In the genomic region with DNA sequence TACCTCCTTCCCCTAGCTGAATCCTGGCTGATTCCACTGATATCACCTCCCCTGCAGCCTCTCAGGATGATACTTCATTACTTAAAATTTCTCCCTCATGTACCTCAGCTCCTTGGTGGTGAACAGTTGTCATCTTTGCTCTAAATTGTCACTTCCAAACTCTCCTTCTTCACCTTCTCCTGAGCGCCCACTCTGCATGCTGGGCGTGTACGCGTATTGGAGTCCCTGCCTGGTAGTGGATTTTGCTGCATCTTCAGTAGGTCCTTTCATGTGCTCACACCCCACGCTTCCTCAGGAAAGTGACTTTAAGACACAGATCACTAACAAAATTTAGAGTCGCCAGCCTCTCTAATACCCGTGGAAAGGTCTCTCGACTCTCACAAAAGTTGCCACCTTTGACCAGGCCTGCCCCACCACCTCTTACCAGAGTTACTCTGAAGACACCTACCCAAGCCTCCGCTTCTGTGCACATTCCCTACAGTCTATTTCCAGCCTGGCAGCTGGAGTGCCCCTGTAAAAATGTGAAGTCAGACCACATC, we compare ENCODE assay signal across 23 cellular contexts.
DNase-seq lines count a peak whose midpoint lies in the region; ATAC-seq, FAIRE-seq and TF ChIP-seq lines count a peak whose summit lies in the region.
"Had no signal": no experiment of that assay in that cellular context is flagged by ENCODE, and none has a peak within 500 bp of the region (broad histone marks: within the 10 kb centered on the region; RNA-seq: fewer than 3 reads in every experiment).

No MANE protein-coding gene starts in this region.

- peak overlapping the region; percentile 44 for H2BK15ac ChIP-seq in mesenchymal stem cell (ENCODE audit: low read depth, poor library complexity, severe bottlenecking)

- peak overlapping the region; percentile 65 for H4K91ac ChIP-seq in mesenchymal stem cell (ENCODE audit: low read length)

- H4K8ac ChIP-seq in mesenchymal stem cell (ENCODE audit: low read length): no peak overlapping the region

- FAIRE-seq in H54 (lab: Jason Lieb, UNC): no peak
- FAIRE-seq: GM18507 had no signal

- H3K27me3 Mint-ChIP-seq in CD4-positive, CD25-positive, alpha-beta regulatory T cell: no peaks in the 10 kb centered on the region

- intact Hi-C loops in breast epithelium (cut with DNase I; ENCODE audit: low total_unique reads): no loop called here

- H3K36me3 ChIP-seq in CD4-positive, CD25-positive, alpha-beta regulatory T cell (ENCODE audit: control insufficient read depth, insufficient read depth, low read length): no peaks in the 10 kb centered on the region
- H3K36me3 ChIP-seq in breast epithelium (no peaks in the 10 kb centered on the region), mesenchymal stem cell (ENCODE audit: control insufficient read depth in 1 of 2, insufficient read depth in 2 of 2, low read depth in 1 of 2, low read length in 2 of 2) (peaks cover 18 to 63% of the 10 kb centered on the region in 2 experiments), smooth muscle cell (ENCODE audit: low read depth) (peaks cover 3% of the 10 kb centered on the region)
- H3K36me3 ChIP-seq: BLaER1, Peyer's patch had no signal

- DNase-seq in CD4-positive, CD25-positive, alpha-beta regulatory T cell: no peak
- DNase-seq in breast epithelium (ENCODE audit: low spot score in 2 of 2) (no peak), mesenchymal stem cell (no peak), smooth muscle cell (lab: John Stamatoyannopoulos, UW; ENCODE audit: unreplicated experiment) (no peak), H54 (ENCODE audit: insufficient read length, low spot score) (no peak), OCI-M2 (lab: John Stamatoyannopoulos, UW; ENCODE audit: unreplicated experiment) (no peak)
- DNase-seq in stimulated activated CD8-positive, alpha-beta memory T cell treated with anti-CD3 and anti-CD28 coated beads, Interleukin-4, amount 100 ng/mL, for 48 hours: no peak
- DNase-seq: CD4-positive, alpha-beta memory T cell; COR-L47; DMS53; H9; KG1; NCI-H1048; NCI-H1417; NCI-H1694; NCI-H2081; NCI-H2227 treated with DMSO at 0.1 percent for 48 hours; NCI-H526 treated with DMSO at 0.1 percent for 48 hours; Peyer's patch; SHP77 treated with DMSO at 0.1 percent for 48 hours had no signal

- no peak overlapping the region for H2BK5ac ChIP-seq in mesenchymal stem cell (ENCODE audit: low read depth, low read length, poor library complexity, severe bottlenecking)

- no peak overlapping the region for H2BK120ac ChIP-seq in mesenchymal stem cell (ENCODE audit: low read depth, low read length)

- TF ChIP-seq POLR2A in breast epithelium (IDR thresholded peaks at IDR 0.05) (no peak), H54 (IDR thresholded peaks at IDR 0.05; ENCODE audit: low read depth, low read length) (no peak)

- H3K4ac ChIP-seq in mesenchymal stem cell (ENCODE audit: low read depth in 1 of 2, low read length in 2 of 2): peak overlapping the region in 1 of 2 experiments; percentile 57

- H3K27ac Mint-ChIP-seq in CD4-positive, CD25-positive, alpha-beta regulatory T cell: peak overlapping the region in 2 of 3 donors; percentile 5 to 10
- H3K27ac Mint-ChIP-seq: CD4-positive, alpha-beta memory T cell; H9 had no signal

- no peaks in the 10 kb centered on the region for H3K27me3 ChIP-seq in CD4-positive, CD25-positive, alpha-beta regulatory T cell (ENCODE audit: control insufficient read depth, insufficient read depth, low read length)
- H3K27me3 ChIP-seq in breast epithelium (no peaks in the 10 kb centered on the region), mesenchymal stem cell (ENCODE audit: control insufficient read depth in 1 of 2, insufficient read depth in 1 of 2, low read length in 2 of 2) (no peaks in the 10 kb centered on the region), smooth muscle cell (ENCODE audit: low read depth) (no peaks in the 10 kb centered on the region)
- H3K27me3 ChIP-seq: BLaER1, Peyer's patch had no signal

- H3K27ac ChIP-seq in CD4-positive, CD25-positive, alpha-beta regulatory T cell (ENCODE audit: insufficient read depth, low read length, poor library complexity, severe bottlenecking): no peak overlapping the region
- H3K27ac ChIP-seq in breast epithelium (peak overlapping the region; percentile 57 to 80), mesenchymal stem cell (ENCODE audit: low read length, poor library complexity, severe bottlenecking) (no peak overlapping the region), smooth muscle cell (ENCODE audit: low read depth) (peak overlapping the region; percentile 87)
- H3K27ac ChIP-seq: BLaER1, Peyer's patch, SK-N-MC had no signal

- no peak for ATAC-seq in CD4-positive, CD25-positive, alpha-beta regulatory T cell (ENCODE audit: low read depth in 2 of 2)

- peak overlapping the region; percentile 60 to 91 for H2BK12ac ChIP-seq in mesenchymal stem cell (ENCODE audit: low read length in 2 of 2)

- H3K79me2 ChIP-seq in smooth muscle cell (ENCODE audit: low read depth): peaks cover 5% of the 10 kb centered on the region

- H3F3A ChIP-seq in smooth muscle cell (ENCODE audit: low read depth): no peaks in the 10 kb centered on the region

- H3K18ac ChIP-seq in mesenchymal stem cell (ENCODE audit: low read depth in 1 of 2, low read length in 2 of 2): peak overlapping the region; percentile 69 to 74

- H2AFZ ChIP-seq in mesenchymal stem cell (ENCODE audit: low read depth, low read length) (no peak overlapping the region), smooth muscle cell (ENCODE audit: low read depth) (no peak overlapping the region)

- peaks cover 0 to 2% (median 0%) of the 10 kb centered on the region in 7 donors for H3K9me3 Mint-ChIP-seq in CD4-positive, CD25-positive, alpha-beta regulatory T cell

- peaks cover 5% of the 10 kb centered on the region for H3K79me1 ChIP-seq in mesenchymal stem cell (replicated peaks; ENCODE audit: low read length, poor library complexity, severe bottlenecking)

- H3K9ac ChIP-seq in mesenchymal stem cell (ENCODE audit: low read length): no peak overlapping the region
- H3K9ac ChIP-seq in smooth muscle cell (ENCODE audit: low read depth): peak overlapping the region; percentile 72
- H3K9ac ChIP-seq: BLaER1 had no signal

- no peak overlapping the region for H3K23ac ChIP-seq in mesenchymal stem cell (ENCODE audit: low read length in 2 of 2)

- H3K4me1 Mint-ChIP-seq in CD4-positive, CD25-positive, alpha-beta regulatory T cell: peaks cover 6 to 42% (median 20%) of the 10 kb centered on the region in 4 donors

- H3K4me3 Mint-ChIP-seq in CD4-positive, CD25-positive, alpha-beta regulatory T cell: no peak overlapping the region
- H3K4me3 Mint-ChIP-seq: CD4-positive, alpha-beta memory T cell; H9 had no signal

- H3K14ac ChIP-seq in mesenchymal stem cell (ENCODE audit: low read length in 2 of 2): no peak overlapping the region

- H3K36me3 Mint-ChIP-seq in CD4-positive, CD25-positive, alpha-beta regulatory T cell: no peaks in the 10 kb centered on the region
- H3K36me3 Mint-ChIP-seq: CD4-positive, alpha-beta memory T cell had no signal

- 98% methylated on average over 9 of the region's 9 CpGs for WGBS in mesenchymal stem cell
- 97% methylated on average over 9 of the region's 9 CpGs for WGBS in smooth muscle cell (ENCODE audit: low lambda C conversion rate)

- H3K9me3 ChIP-seq in CD4-positive, CD25-positive, alpha-beta regulatory T cell (ENCODE audit: control insufficient read depth in 2 of 2, low read length in 2 of 2): no peaks in the 10 kb centered on the region
- H3K9me3 ChIP-seq in breast epithelium (no peaks in the 10 kb centered on the region), mesenchymal stem cell (ENCODE audit: control insufficient read depth, low read length) (no peaks in the 10 kb centered on the region), smooth muscle cell (replicated peaks; ENCODE audit: low read depth) (no peaks in the 10 kb centered on the region)
- H3K9me3 ChIP-seq: Peyer's patch had no signal

- H3K4me1 ChIP-seq in CD4-positive, CD25-positive, alpha-beta regulatory T cell (ENCODE audit: control insufficient read depth, insufficient read depth, low read length, poor library complexity, severe bottlenecking): peaks cover 20% of the 10 kb centered on the region
- H3K4me1 ChIP-seq in breast epithelium (no peaks in the 10 kb centered on the region), mesenchymal stem cell (ENCODE audit: control insufficient read depth, insufficient read depth, low read depth, low read length) (peaks cover 13% of the 10 kb centered on the region), smooth muscle cell (ENCODE audit: low read depth) (peaks cover 14% of the 10 kb centered on the region)

- no peak overlapping the region for H3K4me2 ChIP-seq in mesenchymal stem cell (ENCODE audit: low read length, poor library complexity, severe bottlenecking)
- H3K4me2 ChIP-seq in smooth muscle cell: no peak overlapping the region
- H3K4me2 ChIP-seq: BLaER1 had no signal

- peak overlapping the region; percentile 77 for H2AK5ac ChIP-seq in mesenchymal stem cell (ENCODE audit: low read length, severe bottlenecking)

- H3K4me3 ChIP-seq in CD4-positive, CD25-positive, alpha-beta regulatory T cell (ENCODE audit: low read depth, low read length): no peak overlapping the region
- H3K4me3 ChIP-seq in breast epithelium (no peak overlapping the region), mesenchymal stem cell (ENCODE audit: insufficient read depth in 1 of 2, low read depth in 1 of 2, low read length in 2 of 2) (no peak overlapping the region), smooth muscle cell (no peak overlapping the region)
- H3K4me3 ChIP-seq: BLaER1, Peyer's patch, SK-N-MC had no signal

- no peaks in the 10 kb centered on the region for H4K20me1 ChIP-seq in smooth muscle cell (ENCODE audit: low read depth)
- H4K20me1 ChIP-seq: BLaER1 had no signal

- no peak for TF ChIP-seq CTCF in breast epithelium (IDR thresholded peaks at IDR 0.05)
- no peak for TF ChIP-seq CTCF in smooth muscle cell (IDR thresholded peaks at IDR 0.05; ENCODE audit: borderline replicate concordance, insufficient read depth, poor library complexity, severe bottlenecking)

Comparison
In these comparisons a context has a peak if more than half of its experiments do, and no peak if none do; other contexts are left out.
1. H3K27ac ChIP-seq: peak in breast epithelium (2 of 2) and smooth muscle cell (single experiment); none in CD4-positive, CD25-positive, alpha-beta regulatory T cell (single experiment) and mesenchymal stem cell (single experiment).